ENCODE assay signal across 16 cellular contexts in the genomic region with DNA sequence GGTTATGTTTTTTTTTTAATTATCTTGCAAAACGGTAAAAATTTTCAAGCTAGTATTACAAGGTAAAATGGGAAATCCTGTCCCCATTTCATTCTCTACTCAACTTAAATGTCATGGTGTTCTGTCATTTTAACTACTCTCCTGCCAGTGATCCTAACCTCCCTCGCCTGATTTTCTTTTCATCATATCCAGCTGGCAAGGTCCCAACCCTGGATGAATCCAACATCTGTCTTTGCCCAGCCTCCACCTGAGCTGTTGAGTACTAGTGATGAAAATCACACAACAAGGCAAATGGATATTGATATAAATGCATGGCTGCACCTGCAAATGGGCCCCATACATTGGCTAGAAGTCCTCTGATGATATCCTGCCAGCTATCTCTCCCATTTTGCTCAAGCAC.
"Had no signal": no experiment of that assay in that cellular context is flagged by ENCODE, and none has a peak within 500 bp of the region (broad histone marks: within the 10 kb centered on the region; RNA-seq: fewer than 3 reads in every experiment).

No MANE protein-coding gene starts in this region.

- H3K4me3 ChIP-seq: coronary artery, lung, pancreas, spleen, thoracic aorta, upper lobe of right lung had no signal

- DNase-seq: activated CD4-positive, alpha-beta T cell treated with anti-CD3 and anti-CD28 coated beads, Interleukin-2, amount 10 ng/mL, durations not matched to agents 7 days and 5 days; activated CD8-positive, alpha-beta memory T cell treated with anti-CD3 and anti-CD28 coated beads for 24 hours; activated CD8-positive, alpha-beta memory T cell treated with anti-CD3 and anti-CD28 coated beads, Interleukin-2, amount 50 U/mL, for 48 hours; activated effector memory CD4-positive, alpha-beta T cell treated with Interleukin-2 at 50 U/mL for 16 hours; activated naive CD4-positive, alpha-beta T cell treated with anti-CD3 and anti-CD28 coated beads, Interleukin-2, amount 50 U/mL, for 16 hours; activated T-cell treated with anti-CD3 and anti-CD28 coated beads, Interleukin-2, amount 50 U/mL, for 48 hours; aorta; foreskin melanocyte; pancreas; spleen; stimulated activated naive B cell treated with anti-CD40 and anti-IgM and Interleukin-4, amounts not matched to agents 10 μg/mL and 1 μg/mL and 100 μg/mL, for 72 hours; upper lobe of right lung had no signal

- H3K9me3 ChIP-seq: neutrophil, pancreas, thoracic aorta, upper lobe of right lung had no signal

- H3K4me1 ChIP-seq: pancreas, spleen, upper lobe of right lung had no signal

- H3K27me3 ChIP-seq: pancreas, upper lobe of right lung had no signal

- H3K27ac ChIP-seq: coronary artery, neutrophil, pancreas, spleen, thoracic aorta, upper lobe of right lung had no signal

- H3K36me3 ChIP-seq: neutrophil, pancreas, spleen, thoracic aorta, upper lobe of right lung had no signal
